In the genomic region with DNA sequence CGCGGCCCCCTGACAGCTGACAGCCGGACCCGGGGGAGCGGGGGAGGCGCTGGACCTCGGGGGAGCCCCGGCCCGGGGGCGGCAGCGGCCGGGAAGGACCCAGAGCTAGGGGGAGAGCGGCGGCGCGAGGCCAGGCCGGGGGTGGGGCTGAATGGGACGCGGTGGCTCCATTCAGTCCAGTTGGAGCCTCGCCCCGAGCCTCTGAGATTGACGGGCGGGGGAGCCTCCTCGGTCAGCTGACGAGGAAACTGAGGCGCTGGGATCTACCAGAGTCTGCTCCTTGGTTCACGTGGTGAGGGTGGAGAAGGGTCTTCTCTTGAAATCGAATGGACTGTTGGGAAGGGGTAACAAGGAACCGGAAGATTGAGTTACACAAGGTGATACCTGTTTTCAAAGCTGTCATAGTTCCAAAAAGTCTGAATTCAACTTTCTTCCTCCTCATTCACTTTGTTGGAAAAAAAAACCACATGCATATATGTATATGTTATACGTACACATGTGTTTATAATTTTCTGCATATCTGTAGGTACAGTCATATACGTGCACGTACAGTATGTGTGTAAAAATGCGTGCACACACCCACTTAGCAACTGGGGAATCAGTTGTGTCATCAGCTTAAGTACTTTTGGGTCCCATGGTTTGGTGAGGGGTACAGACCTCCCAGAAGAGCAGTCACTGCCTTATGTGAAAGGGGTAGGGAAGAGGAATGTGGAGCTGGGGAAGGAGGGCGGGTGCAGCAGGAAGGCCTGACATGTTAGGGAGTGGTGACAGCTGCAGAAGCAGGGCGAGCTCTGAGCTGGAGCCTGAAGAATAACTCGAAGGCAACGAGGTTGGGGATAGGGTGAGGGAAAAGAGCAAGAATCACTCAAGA, we compare ENCODE assay signal across 6 cellular contexts. TPM values are rescaled to one million over a fixed set of nuclear protein-coding genes. Genes with fewer than 3 reads are reported as not detected.
DNase-seq lines count a peak whose midpoint lies in the region; ATAC-seq and TF ChIP-seq lines count a peak whose summit lies in the region.

No MANE protein-coding gene starts in this region.

- H3K27ac Mint-ChIP-seq in activated naive CD4-positive, alpha-beta T cell treated with anti-CD3 and anti-CD28 coated beads for 36 hours: peak overlapping the region; percentile 78

- no peaks in the 10 kb centered on the region for H3F3A ChIP-seq in smooth muscle cell (ENCODE audit: low read depth)

- no peaks in the 10 kb centered on the region for H3K9me3 Mint-ChIP-seq in activated naive CD4-positive, alpha-beta T cell treated with anti-CD3 and anti-CD28 coated beads for 36 hours

- peaks cover 45% of the 10 kb centered on the region for H3K4me1 Mint-ChIP-seq in activated naive CD4-positive, alpha-beta T cell treated with anti-CD3 and anti-CD28 coated beads for 36 hours (ENCODE audit: low read depth)

- TF ChIP-seq POLR2A in esophagus squamous epithelium (IDR thresholded peaks at IDR 0.05): no peak

- H3K9ac ChIP-seq in smooth muscle cell (ENCODE audit: low read depth): peak overlapping the region; percentile 81

- peak overlapping the region; percentile 87 to 95 (median 92) for H3K27ac ChIP-seq in esophagus squamous epithelium
- H3K27ac ChIP-seq in smooth muscle cell (ENCODE audit: low read depth): peak overlapping the region; percentile 17

- WGBS in esophagus squamous epithelium, 2 donors: 11 to 21% methylated on average over 11 to 19 of the region's 37 CpGs
- WGBS in smooth muscle cell (ENCODE audit: low lambda C conversion rate): 16% methylated on average over 32 of the region's 37 CpGs

- no peak for DNase-seq in activated naive CD4-positive, alpha-beta T cell treated with anti-CD3 and anti-CD28 coated beads for 36 hours
- no peak for DNase-seq in activated naive CD4-positive, alpha-beta T cell treated with anti-CD3 and anti-CD28 coated beads, Interleukin-2, amount 50 U/mL, for 16 hours
- DNase-seq in esophagus squamous epithelium (lab: John Stamatoyannopoulos, UW) (no peak), smooth muscle cell (lab: John Stamatoyannopoulos, UW; ENCODE audit: unreplicated experiment) (no peak), NCI-H524 (lab: John Stamatoyannopoulos, UW) (no peak)

- no peaks in the 10 kb centered on the region for H3K9me3 ChIP-seq in esophagus squamous epithelium
- H3K9me3 ChIP-seq in smooth muscle cell (replicated peaks; ENCODE audit: low read depth): no peaks in the 10 kb centered on the region

- no peak for ATAC-seq in HG02588 (IDR thresholded peaks at IDR 0.05; ENCODE audit: unreplicated experiment)

- CTCF ChIA-PET in activated naive CD4-positive, alpha-beta T cell treated with anti-CD3 and anti-CD28 coated beads for 36 hours (lab: Charles Lee): interaction anchor here (0.6 to 3.3 kb wide), 4 partner anchors 46 to 585 kb away, joined by 3 to 15 read pairs (median 4); no protein-coding TSS in a partner anchor

- H2AFZ ChIP-seq in smooth muscle cell (ENCODE audit: low read depth): peak overlapping the region; percentile 81

- H3K27me3 ChIP-seq in esophagus squamous epithelium (no peaks in the 10 kb centered on the region), smooth muscle cell (ENCODE audit: low read depth) (no peaks in the 10 kb centered on the region)

- peaks cover 13% of the 10 kb centered on the region for H3K79me2 ChIP-seq in smooth muscle cell (ENCODE audit: low read depth)

- intact Hi-C loops in activated naive CD4-positive, alpha-beta T cell treated with anti-CD3 and anti-CD28 coated beads for 36 hours (cut with micrococcal nuclease): loop anchor here (1.0 to 5.0 kb wide), 9 partner anchors 49 to 590 kb away; a partner anchor contains a TSS
- intact Hi-C loops in esophagus squamous epithelium (cut with DNase I): no loop called here

- peak overlapping the region; percentile 96 for H3K4me3 Mint-ChIP-seq in activated naive CD4-positive, alpha-beta T cell treated with anti-CD3 and anti-CD28 coated beads for 36 hours

- peaks cover 11% of the 10 kb centered on the region for H4K20me1 ChIP-seq in smooth muscle cell (ENCODE audit: low read depth)

- H3K4me3 ChIP-seq in esophagus squamous epithelium (peak overlapping the region; percentile 80 to 100 (median 98)), smooth muscle cell (peak overlapping the region; percentile 89)

- peaks cover 6% of the 10 kb centered on the region for H3K36me3 Mint-ChIP-seq in activated naive CD4-positive, alpha-beta T cell treated with anti-CD3 and anti-CD28 coated beads for 36 hours (ENCODE audit: low read depth)

- H3K27me3 Mint-ChIP-seq in activated naive CD4-positive, alpha-beta T cell treated with anti-CD3 and anti-CD28 coated beads for 36 hours (ENCODE audit: low read depth): no peaks in the 10 kb centered on the region

- H3K36me3 ChIP-seq in esophagus squamous epithelium: peaks cover 0 to 31% (median 0%) of the 10 kb centered on the region in 3 donors
- peaks cover 3% of the 10 kb centered on the region for H3K36me3 ChIP-seq in smooth muscle cell (ENCODE audit: low read depth)

- H3K4me2 ChIP-seq in smooth muscle cell: peak overlapping the region; percentile 91

- H3K4me1 ChIP-seq in esophagus squamous epithelium (peaks cover 20 to 36% (median 20%) of the 10 kb centered on the region in 3 donors), smooth muscle cell (ENCODE audit: low read depth) (peaks cover 6% of the 10 kb centered on the region)

- TF ChIP-seq CTCF in esophagus squamous epithelium (IDR thresholded peaks at IDR 0.05) (no peak), smooth muscle cell (IDR thresholded peaks at IDR 0.05; ENCODE audit: borderline replicate concordance, insufficient read depth, poor library complexity, severe bottlenecking) (no peak)

RNA-seq across cellular contexts. Expression of a gene that starts 0.6 kb away (rescaled TPM):
- 10 to 100 TPM; 91.2 to 93.8 TPM for total RNA-seq in activated naive CD4-positive, alpha-beta T cell treated with anti-CD3 and anti-CD28 coated beads for 36 hours
- total RNA-seq in esophagus squamous epithelium (100 to 1,000 TPM in 1 of 4 donors, 10 to 100 TPM in 3; 53.5 to 108 (median 63.3) TPM), smooth muscle cell (44.3 and 54.3 TPM in 2 replicates)
- polyA plus RNA-seq in smooth muscle cell: 74.9 and 86.8 TPM in 2 replicates

RNA-seq across cellular contexts. Expression of a gene that starts 1.6 kb away (rescaled TPM):
- total RNA-seq in activated naive CD4-positive, alpha-beta T cell treated with anti-CD3 and anti-CD28 coated beads for 36 hours: 10 to 100 TPM; 71.5 to 72.0 TPM
- total RNA-seq in esophagus squamous epithelium (1 to 10 TPM; 3.4 to 8.9 (median 5.6) TPM), smooth muscle cell (2.6 and 8.9 TPM in 2 replicates)
- 2.6 and 3.9 TPM in 2 replicates for polyA plus RNA-seq in smooth muscle cell

RNA-seq across cellular contexts. Expression of a gene that starts 37.6 kb away (rescaled TPM):
- under 1 TPM; 0.57 TPM for total RNA-seq in activated naive CD4-positive, alpha-beta T cell treated with anti-CD3 and anti-CD28 coated beads for 36 hours
- total RNA-seq in esophagus squamous epithelium (under 1 TPM in 1 of 4 donors, not detected in 3; 0.59 TPM), smooth muscle cell (0.36 and 1.3 TPM in 2 replicates)
- polyA plus RNA-seq in smooth muscle cell: 1.4 and 4.9 TPM in 2 replicates

RNA-seq across cellular contexts. Expression of a gene that starts 48.8 kb away (rescaled TPM):
- total RNA-seq in activated naive CD4-positive, alpha-beta T cell treated with anti-CD3 and anti-CD28 coated beads for 36 hours: 10 to 100 TPM; 35.0 to 38.6 TPM
- total RNA-seq in esophagus squamous epithelium (10 to 100 TPM; 27.7 to 37.0 (median 35.4) TPM), smooth muscle cell (27.3 and 38.6 TPM in 2 replicates)
- polyA plus RNA-seq in smooth muscle cell: 13.7 and 18.6 TPM in 2 replicates
